ENCODE assay signal across 12 cellular contexts in the genomic region with DNA sequence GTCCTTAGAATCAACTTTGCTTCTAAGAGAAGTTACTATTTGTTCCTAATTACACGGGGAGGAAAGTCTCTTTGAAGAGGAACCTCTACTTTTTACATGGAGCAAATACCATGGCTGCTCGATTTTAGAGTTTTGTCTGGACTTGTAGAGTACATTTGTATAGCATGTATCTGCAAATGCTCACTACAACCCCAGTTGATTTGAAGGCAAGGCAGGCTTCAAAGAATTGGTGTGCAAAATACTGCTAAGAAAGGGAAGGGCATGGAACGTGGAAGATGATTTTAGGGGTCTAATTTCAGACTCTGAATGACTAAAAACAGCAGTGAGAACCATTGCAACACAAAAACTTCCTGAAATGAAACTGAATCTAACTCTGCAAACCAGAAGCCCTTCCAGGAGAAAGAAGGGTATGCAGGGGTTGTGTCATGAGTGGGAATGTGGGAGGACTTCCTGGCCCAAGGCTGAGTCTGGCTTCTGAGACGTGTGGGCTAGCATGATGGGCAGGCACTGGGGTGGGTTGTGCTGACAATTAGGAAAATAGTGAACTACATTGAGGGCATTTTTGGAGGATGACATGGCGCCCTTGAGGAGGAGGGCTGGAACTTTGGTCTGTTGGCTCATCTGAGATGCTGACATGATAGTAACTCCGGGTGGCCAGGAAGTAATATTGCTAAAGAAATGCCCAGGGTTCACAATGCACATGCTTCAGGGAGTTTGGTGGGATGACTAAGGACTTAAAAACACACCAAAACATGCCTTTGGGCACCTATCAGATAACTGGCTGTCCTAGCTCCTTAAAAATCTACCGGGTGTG. TPM values are rescaled to one million over a fixed set of nuclear protein-coding genes. Genes with fewer than 3 reads are reported as not detected.
DNase-seq lines count a peak whose midpoint lies in the region; ATAC-seq and TF ChIP-seq lines count a peak whose summit lies in the region.
"Had no signal": no experiment of that assay in that cellular context is flagged by ENCODE, and none has a peak within 500 bp of the region (broad histone marks: within the 10 kb centered on the region; RNA-seq: fewer than 3 reads in every experiment).

No MANE protein-coding gene starts in this region.

- H3K4me3 ChIP-seq in choroid plexus epithelial cell (ENCODE audit: low read depth, low read length) (no peak overlapping the region), dorsolateral prefrontal cortex (no peak overlapping the region)
- H3K4me3 ChIP-seq in naive thymus-derived CD4-positive, alpha-beta T cell (ENCODE audit: low read length): no peak overlapping the region

- TF ChIP-seq CTCF in choroid plexus epithelial cell (conservative IDR thresholded peaks at IDR 0.05; ENCODE audit: low read depth, low read length): no peak
- no peak for TF ChIP-seq CTCF in dorsolateral prefrontal cortex (IDR thresholded peaks at IDR 0.05 in 54 of 56, conservative IDR thresholded peaks at IDR 0.05 in 2 of 56; ENCODE audit: low read depth in 1 of 56, partially characterized antibody in 56 of 56)

- H3K27ac Mint-ChIP-seq in naive thymus-derived CD4-positive, alpha-beta T cell: no peak overlapping the region
- H3K27ac Mint-ChIP-seq in T-cell: no peak overlapping the region
- H3K27ac Mint-ChIP-seq: activated naive CD8-positive, alpha-beta T cell treated with anti-CD3 and anti-CD28 coated beads, Interleukin-2, amount 10 ng/mL, durations not matched to agents 7 days and 5 days had no signal

- peak; percentile 90 for DNase-seq in AG20443 (ENCODE audit: low spot score)
- peak; percentile 86 for DNase-seq in M059J (ENCODE audit: low read depth)
- DNase-seq in choroid plexus epithelial cell (ENCODE audit: low read depth): peak; percentile 97
- no peak for DNase-seq in naive thymus-derived CD4-positive, alpha-beta T cell
- no peak for DNase-seq in DMS 273 (lab: John Stamatoyannopoulos, UW; ENCODE audit: unreplicated experiment)
- DNase-seq in T-cell: no peak
- no peak for DNase-seq in dorsolateral prefrontal cortex
- DNase-seq: activated naive CD8-positive, alpha-beta T cell treated with anti-CD3 and anti-CD28 coated beads, Interleukin-2, amount 10 ng/mL, durations not matched to agents 7 days and 5 days; NCI-H526 treated with DMSO at 0.1 percent for 48 hours had no signal

- ATAC-seq in naive thymus-derived CD4-positive, alpha-beta T cell: peak; percentile 34
- ATAC-seq in T-cell (replicated peaks in 1 of 4) (no peak), HG03045 (IDR thresholded peaks at IDR 0.05; ENCODE audit: unreplicated experiment) (no peak)

- POLR2A ChIA-PET in naive thymus-derived CD4-positive, alpha-beta T cell (lab: Charles Lee): no interaction called here
- POLR2A ChIA-PET in T-cell (lab: Charles Lee): no interaction called here

- H3K9me3 Mint-ChIP-seq in naive thymus-derived CD4-positive, alpha-beta T cell: peaks cover 8 to 28% (median 18%) of the 10 kb centered on the region in 11 donors
- H3K9me3 Mint-ChIP-seq in T-cell: peaks cover 5 to 21% (median 7%) of the 10 kb centered on the region in 3 donors

- H3K27me3 Mint-ChIP-seq in naive thymus-derived CD4-positive, alpha-beta T cell: peaks cover 0 to 10% (median 0%) of the 10 kb centered on the region in 5 donors
- H3K27me3 Mint-ChIP-seq in T-cell: no peaks in the 10 kb centered on the region

- CTCF ChIA-PET in naive thymus-derived CD4-positive, alpha-beta T cell (lab: Charles Lee): no interaction called here
- CTCF ChIA-PET in T-cell (lab: Charles Lee): no interaction called here

- peaks cover 0 to 6% (median 0%) of the 10 kb centered on the region in 3 experiments for H3K9me3 ChIP-seq in naive thymus-derived CD4-positive, alpha-beta T cell (ENCODE audit: control insufficient read depth in 2 of 3, low read length in 3 of 3)

- intact Hi-C loops in naive thymus-derived CD4-positive, alpha-beta T cell (cut with micrococcal nuclease): no loop called here
- intact Hi-C loops in dorsolateral prefrontal cortex (cut with DNase I): no loop called here

- H3K27ac ChIP-seq in naive thymus-derived CD4-positive, alpha-beta T cell (ENCODE audit: low read depth, low read length): no peak overlapping the region
- H3K27ac ChIP-seq in dorsolateral prefrontal cortex: no peak overlapping the region

- no peaks in the 10 kb centered on the region for H3K36me3 ChIP-seq in naive thymus-derived CD4-positive, alpha-beta T cell (ENCODE audit: control insufficient read depth in 2 of 3, insufficient read depth in 3 of 3, low read length in 3 of 3)

- peaks cover 0 to 8% (median 0%) of the 10 kb centered on the region in 7 donors for H3K4me1 Mint-ChIP-seq in naive thymus-derived CD4-positive, alpha-beta T cell
- H3K4me1 Mint-ChIP-seq in T-cell: no peaks in the 10 kb centered on the region

- H3K27me3 ChIP-seq in naive thymus-derived CD4-positive, alpha-beta T cell (ENCODE audit: control insufficient read depth in 2 of 2, insufficient read depth in 2 of 2, low read length in 2 of 2): peaks cover 0 to 3% of the 10 kb centered on the region in 2 donors
- H3K27me3 ChIP-seq in dorsolateral prefrontal cortex: no peaks in the 10 kb centered on the region

- no peaks in the 10 kb centered on the region for H3K4me1 ChIP-seq in naive thymus-derived CD4-positive, alpha-beta T cell (ENCODE audit: control insufficient read depth in 2 of 2, insufficient read depth in 2 of 2, low read length in 2 of 2)

- peaks cover 4 to 12% (median 7%) of the 10 kb centered on the region in 5 donors for H3K36me3 Mint-ChIP-seq in naive thymus-derived CD4-positive, alpha-beta T cell
- no peaks in the 10 kb centered on the region for H3K36me3 Mint-ChIP-seq in T-cell

- no peak overlapping the region for H3K4me3 Mint-ChIP-seq in naive thymus-derived CD4-positive, alpha-beta T cell
- no peak overlapping the region for H3K4me3 Mint-ChIP-seq in T-cell
- H3K4me3 Mint-ChIP-seq: activated naive CD8-positive, alpha-beta T cell treated with anti-CD3 and anti-CD28 coated beads, Interleukin-2, amount 10 ng/mL, durations not matched to agents 7 days and 5 days; neural crest cell had no signal

RNA-seq across cellular contexts. Expression of gene IL1R2, which starts 18.9 kb away (rescaled TPM):
- total RNA-seq in M059J (2014; rRNA removed; shearing (Covaris generic)): not detected in 2 replicates
- 1 to 10 TPM in 2 of 5 experiments, under 1 TPM in 1, not detected in 2; 0.40 to 2.7 (median 1.3) TPM for total RNA-seq in naive thymus-derived CD4-positive, alpha-beta T cell
- not detected for polyA plus RNA-seq in naive thymus-derived CD4-positive, alpha-beta T cell
- total RNA-seq in T-cell (under 1 TPM in 3 of 5 donors, not detected in 2; 0.25 to 0.59 (median 0.44) TPM), dorsolateral prefrontal cortex (10 to 100 TPM in 6 of 120 experiments, 1 to 10 TPM in 68, under 1 TPM in 15, not detected in 31; 0.43 to 29.0 (median 2.2) TPM)
- total RNA-seq: glomerular endothelial cell, neural crest cell had no signal

Comparison
In these comparisons a context has a peak if more than half of its experiments do, and no peak if none do; other contexts are left out.
1. DNase-seq: peak in AG20443 (single experiment), M059J (single experiment) and choroid plexus epithelial cell (single experiment); none in naive thymus-derived CD4-positive, alpha-beta T cell (0 of 9), DMS 273 (single experiment), T-cell (0 of 34) and dorsolateral prefrontal cortex (0 of 10).